23 cellular contexts compared by ENCODE assay signal in the genomic region with DNA sequence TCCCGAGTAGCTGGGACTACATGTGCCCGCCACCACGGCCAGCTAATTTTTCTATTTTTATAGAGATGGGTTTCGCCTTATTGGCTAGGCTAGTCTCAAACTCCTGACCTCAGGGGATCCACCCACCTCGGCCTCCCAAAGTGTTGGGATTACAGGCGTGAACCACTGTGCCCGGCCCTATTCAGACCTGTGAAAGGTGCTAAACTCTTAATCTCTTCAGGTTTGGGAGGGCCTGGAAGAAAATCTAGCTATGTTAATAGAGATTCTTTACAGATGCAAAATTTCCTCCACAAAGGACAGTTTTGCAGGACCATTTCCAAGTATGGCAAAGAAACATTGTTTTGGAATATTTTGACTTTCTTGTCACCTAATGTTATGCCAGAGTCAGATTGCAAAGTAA. TPM values are rescaled to one million over a fixed set of nuclear protein-coding genes. Genes with fewer than 3 reads are reported as not detected.
DNase-seq lines count a peak whose midpoint lies in the region; ATAC-seq, FAIRE-seq and TF ChIP-seq lines count a peak whose summit lies in the region.
"Had no signal": no experiment of that assay in that cellular context is flagged by ENCODE, and none has a peak within 500 bp of the region (broad histone marks: within the 10 kb centered on the region; RNA-seq: fewer than 3 reads in every experiment).

No MANE protein-coding gene starts in this region.

- H3K27ac ChIP-seq in kidney (ENCODE audit: low read depth in 2 of 2, low read length in 2 of 2), result no peak overlapping the region
- H3K27ac ChIP-seq: 22Rv1, BLaER1, C4-2B had no signal

- H3K36me3 Mint-ChIP-seq in natural killer cell (no peaks in the 10 kb centered on the region), nephron (ENCODE audit: low read depth) (no peaks in the 10 kb centered on the region)
- no peaks in the 10 kb centered on the region for H3K36me3 Mint-ChIP-seq in natural killer cell treated with Interleukin-12 subunit alpha and Interleukin-12 subunit beta and Interleukin-15 and Interleukin-18, amount 100 ng/mL, for 72 hours

- DNase-seq in natural killer cell, result no peak
- no peak for DNase-seq in natural killer cell treated with Interleukin-12 subunit alpha and Interleukin-12 subunit beta and Interleukin-15 and Interleukin-18, amount 100 ng/mL, for 72 hours (ENCODE audit: low spot score)
- peak; percentile 28 for DNase-seq in kidney
- DNase-seq in omental fat pad (ENCODE audit: low spot score), result no peak
- DNase-seq in activated CD4-positive, alpha-beta T cell treated with anti-CD3 and anti-CD28 coated beads for 1 hour, result no peak
- DNase-seq: Calu3; CD4-positive, alpha-beta memory T cell; COR-L47; DMS79 treated with DMSO at 0.1 percent for 48 hours; GF-D8; H9 had no signal

- no peak for TF ChIP-seq CTCF in natural killer cell (IDR thresholded peaks at IDR 0.05)
- no peak for TF ChIP-seq CTCF in kidney (IDR thresholded peaks at IDR 0.05; ENCODE audit: borderline replicate concordance, extremely low read depth, insufficient read depth)
- no peak for TF ChIP-seq CTCF in nephron (IDR thresholded peaks at IDR 0.05; ENCODE audit: unreplicated experiment in 3 of 3)
- TF ChIP-seq CTCF in omental fat pad (IDR thresholded peaks at IDR 0.05), result no peak

- intact Hi-C loops in natural killer cell (cut with micrococcal nuclease) (no loop called here), kidney (cut with DNase I) (loop anchor here (5.0 kb wide), 1 partner anchor 85 kb away; no protein-coding TSS in a partner anchor)

- H3K9me3 Mint-ChIP-seq in natural killer cell (no peaks in the 10 kb centered on the region), nephron (no peaks in the 10 kb centered on the region)
- no peaks in the 10 kb centered on the region for H3K9me3 Mint-ChIP-seq in natural killer cell treated with Interleukin-12 subunit alpha and Interleukin-12 subunit beta and Interleukin-15 and Interleukin-18, amount 100 ng/mL, for 72 hours
- H3K9me3 Mint-ChIP-seq: H9 had no signal

- H3K4me1 ChIP-seq in kidney (ENCODE audit: control insufficient read depth in 1 of 2, insufficient read depth in 1 of 2, low read depth in 1 of 2, low read length in 2 of 2), result peaks cover 12 to 21% of the 10 kb centered on the region in 2 donors

- H3K27me3 Mint-ChIP-seq in natural killer cell (ENCODE audit: low read depth in 2 of 2) (no peaks in the 10 kb centered on the region), nephron (ENCODE audit: low read depth) (peaks cover 13% of the 10 kb centered on the region)
- no peaks in the 10 kb centered on the region for H3K27me3 Mint-ChIP-seq in natural killer cell treated with Interleukin-12 subunit alpha and Interleukin-12 subunit beta and Interleukin-15 and Interleukin-18, amount 100 ng/mL, for 72 hours
- H3K27me3 Mint-ChIP-seq: B cell; CD4-positive, alpha-beta memory T cell had no signal

- no peak overlapping the region for H3K27ac Mint-ChIP-seq in natural killer cell
- H3K27ac Mint-ChIP-seq in natural killer cell treated with Interleukin-12 subunit alpha and Interleukin-12 subunit beta and Interleukin-15 and Interleukin-18, amount 100 ng/mL, for 72 hours, result no peak overlapping the region
- H3K27ac Mint-ChIP-seq in nephron, result no peak overlapping the region
- H3K27ac Mint-ChIP-seq: B cell, GM23338, H9 had no signal

- no peak for ATAC-seq in natural killer cell
- no peak for ATAC-seq in natural killer cell treated with Interleukin-12 subunit alpha and Interleukin-12 subunit beta and Interleukin-15 and Interleukin-18, amount 100 ng/mL, for 72 hours
- no peak for ATAC-seq in HG03025 (IDR thresholded peaks at IDR 0.05; ENCODE audit: low FRiP score, unreplicated experiment)
- no peak for ATAC-seq in omental fat pad (ENCODE audit: low FRiP score)
- no peak for ATAC-seq in HG02623 (IDR thresholded peaks at IDR 0.05; ENCODE audit: unreplicated experiment)
- ATAC-seq: GM23338 had no signal

- H3K9me3 ChIP-seq in kidney (ENCODE audit: control insufficient read depth in 1 of 2, low read length in 2 of 2), result no peaks in the 10 kb centered on the region
- H3K9me3 ChIP-seq: BLaER1 had no signal

- no peaks in the 10 kb centered on the region for H3K36me3 ChIP-seq in kidney (ENCODE audit: control insufficient read depth in 1 of 2, insufficient read depth in 2 of 2, low read length in 2 of 2)
- H3K36me3 ChIP-seq: BLaER1 had no signal

- H3K4me1 Mint-ChIP-seq in natural killer cell (peaks cover 23 to 43% of the 10 kb centered on the region in 2 donors), nephron (peaks cover 17% of the 10 kb centered on the region)
- H3K4me1 Mint-ChIP-seq in natural killer cell treated with Interleukin-12 subunit alpha and Interleukin-12 subunit beta and Interleukin-15 and Interleukin-18, amount 100 ng/mL, for 72 hours (ENCODE audit: low read depth in 2 of 2), result peaks cover 21 to 28% of the 10 kb centered on the region in 2 donors

- no peak overlapping the region for H3K9ac ChIP-seq in kidney (ENCODE audit: low read length in 2 of 2)
- H3K9ac ChIP-seq: BLaER1 had no signal

- no peak for FAIRE-seq in kidney (lab: Jason Lieb, UNC)
- FAIRE-seq: A204.1, GM12891, GM18507 had no signal

- H3K4me3 Mint-ChIP-seq in natural killer cell (peak overlapping the region; percentile 25), nephron (peak overlapping the region; percentile 63 to 98 (median 77))
- no peak overlapping the region for H3K4me3 Mint-ChIP-seq in natural killer cell treated with Interleukin-12 subunit alpha and Interleukin-12 subunit beta and Interleukin-15 and Interleukin-18, amount 100 ng/mL, for 72 hours
- H3K4me3 Mint-ChIP-seq: GM23338, H9 had no signal

- H3K4me3 ChIP-seq in kidney (ENCODE audit: low read length in 2 of 2), result no peak overlapping the region
- H3K4me3 ChIP-seq: BLaER1, GM23338 had no signal

RNA-seq across cellular contexts. Expression of a gene that starts 3.1 kb away (rescaled TPM):
- total RNA-seq in natural killer cell, result 10 to 100 TPM in 2 of 3 donors, 1 to 10 TPM in 1; 5.6 to 13.0 (median 12.7) TPM
- 10 to 100 TPM; 11.6 to 11.8 TPM for total RNA-seq in natural killer cell treated with Interleukin-12 subunit alpha and Interleukin-12 subunit beta and Interleukin-15 and Interleukin-18, amount 100 ng/mL, for 72 hours
- total RNA-seq in kidney, result 35.1 TPM
- polyA plus RNA-seq in kidney (ENCODE audit: insufficient read depth, low read depth, low replicate concordance), result 44.4 TPM
- total RNA-seq in omental fat pad, result 10 to 100 TPM; 24.0 to 42.9 (median 31.1) TPM

RNA-seq across cellular contexts. Expression of a gene that starts 6.2 kb away (rescaled TPM):
- total RNA-seq in natural killer cell, result not detected
- under 1 TPM in 1 of 2 donors, not detected in 1; 0.12 TPM for total RNA-seq in natural killer cell treated with Interleukin-12 subunit alpha and Interleukin-12 subunit beta and Interleukin-15 and Interleukin-18, amount 100 ng/mL, for 72 hours
- 32.9 TPM for total RNA-seq in kidney
- polyA plus RNA-seq in kidney (ENCODE audit: insufficient read depth, low read depth, low replicate concordance), result 19.1 TPM
- 1 to 10 TPM in 3 of 4 donors, not detected in 1; 1.9 to 6.5 (median 4.2) TPM for total RNA-seq in omental fat pad
- total RNA-seq: B cell, H4 had no signal

RNA-seq across cellular contexts. Expression of a gene that starts 22.2 kb away (rescaled TPM):
- total RNA-seq in natural killer cell (10 to 100 TPM; 46.6 to 84.9 (median 69.6) TPM), kidney (24.0 TPM), omental fat pad (100 to 1,000 TPM; 129 to 181 (median 147) TPM)
- 100 to 1,000 TPM in 1 of 2 donors, 10 to 100 TPM in 1; 56.2 to 111 TPM for total RNA-seq in natural killer cell treated with Interleukin-12 subunit alpha and Interleukin-12 subunit beta and Interleukin-15 and Interleukin-18, amount 100 ng/mL, for 72 hours
- polyA plus RNA-seq in kidney (ENCODE audit: insufficient read depth, low read depth, low replicate concordance), result 5.0 TPM
